35 cellular contexts compared by ENCODE assay signal in genomic region chr12:102461501-102461900, GRCh38. TPM values are rescaled to one million over a fixed set of nuclear protein-coding genes. Genes with fewer than 3 reads are reported as not detected.
"Had no signal": no experiment of that assay in that cellular context is flagged by ENCODE, and none has a peak within 500 bp of the region (broad histone marks: within the 10 kb centered on the region; RNA-seq: fewer than 3 reads in every experiment).

No MANE protein-coding gene starts in this region.

- H3K4me2 ChIP-seq: KMS-11 had no signal

- H3K4me1 ChIP-seq: adrenal gland, breast epithelium, Peyer's patch had no signal

- H3K27ac ChIP-seq: adrenal gland, body of pancreas, KMS-11, Peyer's patch, VCaP had no signal

- DNase-seq: activated B cell treated with CpG ODN at 0.5 μM for 24 hours; activated CD4-positive, alpha-beta memory T cell treated with anti-CD3 and anti-CD28 coated beads for 36 hours; activated CD4-positive, alpha-beta T cell treated with anti-CD3 and anti-CD28 coated beads for 4 hours; activated CD4-positive, alpha-beta T cell treated with anti-CD3 and anti-CD28 coated beads, Interleukin-2, amount 50 U/mL, for 1 hour; activated CD4-positive, CD25-positive, alpha-beta regulatory T cell treated with anti-CD3 and anti-CD28 coated beads, Interleukin-2, amount 50 U/mL, for 72 hours; activated CD8-positive, alpha-beta memory T cell treated with anti-CD3 and anti-CD28 coated beads, Interleukin-2, amount 50 U/mL, for 4 hours; activated gamma-delta T cell treated with Interleukin-2 at 50 U/mL for 16 hours; activated naive CD4-positive, alpha-beta T cell treated with anti-CD3 and anti-CD28 coated beads for 36 hours; activated T-cell treated with anti-CD3 and anti-CD28 coated beads for 4 hours; activated T-cell treated with anti-CD3 and anti-CD28 coated beads, Interleukin-2, amount 50 U/mL, for 4 hours; adrenal gland; body of pancreas; caudate nucleus; cerebellar nuclear complex; MM.1S; MV-4-11; NCI-H1092; NCI-H1436 treated with DMSO at 0.1 percent for 48 hours; NCI-H1694 treated with DMSO at 0.1 percent for 48 hours; NCI-H2029; NCI-H345; NCI-H524 treated with DMSO at 0.1 percent for 48 hours; PC-3; Peyer's patch; RPMI8226; SW 1271; T-helper 1 cell; T-helper 2 cell; T-helper 9 cell had no signal

- H3K27me3 ChIP-seq: adrenal gland, body of pancreas, breast epithelium, Peyer's patch had no signal

- H3K9me3 ChIP-seq: adrenal gland, body of pancreas, breast epithelium, Peyer's patch had no signal

- H3K4me3 ChIP-seq: adrenal gland, body of pancreas, breast epithelium, Peyer's patch had no signal

- H3K36me3 ChIP-seq: adrenal gland, breast epithelium, Peyer's patch had no signal

- H3K9ac ChIP-seq: KMS-11 had no signal

- ATAC-seq: activated naive CD4-positive, alpha-beta T cell treated with anti-CD3 and anti-CD28 coated beads, Interleukin-2, amount 50 U/mL, for 72 hours; activated T-cell treated with anti-CD3 and anti-CD28 coated beads, Interleukin-2, amount 50 U/mL, for 4 hours; body of pancreas; PC-3 had no signal

RNA-seq across cellular contexts. Expression of gene IGF1, which starts 18.9 kb away (rescaled TPM):
- total RNA-seq: activated B cell treated with CpG ODN at 0.5 μM for 24 hours; activated CD4-positive, alpha-beta memory T cell treated with anti-CD3 and anti-CD28 coated beads for 36 hours; activated naive CD4-positive, alpha-beta T cell treated with anti-CD3 and anti-CD28 coated beads for 36 hours; LHCN-M2; NCI-H460; PC-3 had no signal
